25 cellular contexts compared by ENCODE assay signal in the genomic region with DNA sequence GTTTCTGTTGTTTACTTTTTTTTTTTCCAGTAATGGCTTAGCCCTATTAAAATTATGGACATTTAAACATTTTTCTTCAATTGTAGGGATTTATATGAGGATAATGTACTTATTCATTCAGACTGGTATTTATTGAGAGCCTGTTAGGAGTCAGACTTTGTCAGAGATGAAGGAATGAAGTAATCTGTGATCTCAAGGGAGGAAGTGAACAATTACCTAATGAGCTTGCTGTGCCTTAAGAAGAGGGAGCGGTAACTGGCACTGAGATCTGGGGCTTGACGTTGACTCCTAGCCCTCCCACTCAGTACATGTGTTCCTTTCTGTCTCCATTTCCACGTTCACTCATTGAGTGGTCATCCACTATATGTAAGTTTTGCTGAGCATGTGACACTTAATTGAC. TPM values are rescaled to one million over a fixed set of nuclear protein-coding genes. Genes with fewer than 3 reads are reported as not detected.
DNase-seq lines count a peak whose midpoint lies in the region; ATAC-seq and TF ChIP-seq lines count a peak whose summit lies in the region.
"Had no signal": no experiment of that assay in that cellular context is flagged by ENCODE, and none has a peak within 500 bp of the region (broad histone marks: within the 10 kb centered on the region; RNA-seq: fewer than 3 reads in every experiment).

No MANE protein-coding gene starts in this region.

- H3K36me3 Mint-ChIP-seq in type B pancreatic cell, result no peaks in the 10 kb centered on the region
- H3K36me3 Mint-ChIP-seq: CD8-positive, alpha-beta memory T cell; mesothelial cell of epicardium; natural killer cell had no signal

- H3K27me3 ChIP-seq in dorsolateral prefrontal cortex, result no peaks in the 10 kb centered on the region
- H3K27me3 ChIP-seq: esophagus muscularis mucosa, SJSA1, upper lobe of left lung had no signal

- intact Hi-C loops in dorsolateral prefrontal cortex (cut with DNase I), result no loop called here

- H3K27me3 Mint-ChIP-seq in type B pancreatic cell, result no peaks in the 10 kb centered on the region
- H3K27me3 Mint-ChIP-seq: T-helper 17 cell had no signal

- no peak overlapping the region for H3K4me3 Mint-ChIP-seq in type B pancreatic cell
- H3K4me3 Mint-ChIP-seq: activated B cell treated with CpG ODN at 0.5 μM for 24 hours; activated CD4-positive, alpha-beta memory T cell treated with anti-CD3 and anti-CD28 coated beads, Interleukin-2, amount 10 ng/mL, durations not matched to agents 7 days and 5 days; activated T-cell treated with anti-CD3 and anti-CD28 coated beads, Interleukin-2, amount 50 U/mL, for 24 hours; CD8-positive, alpha-beta memory T cell; mesothelial cell of epicardium; natural killer cell; stimulated activated naive CD8-positive, alpha-beta T cell treated with anti-CD3 and anti-CD28 coated beads, Interleukin-15, amount 100 ng/mL, for 72 hours; T-helper 17 cell had no signal

- H3K27ac Mint-ChIP-seq in type B pancreatic cell, result no peak overlapping the region
- H3K27ac Mint-ChIP-seq: activated B cell treated with CpG ODN at 0.5 μM for 24 hours; activated CD4-positive, alpha-beta memory T cell treated with anti-CD3 and anti-CD28 coated beads, Interleukin-2, amount 10 ng/mL, durations not matched to agents 7 days and 5 days; activated T-cell treated with anti-CD3 and anti-CD28 coated beads, Interleukin-2, amount 50 U/mL, for 24 hours; CD8-positive, alpha-beta memory T cell; mesothelial cell of epicardium; natural killer cell; stimulated activated naive CD8-positive, alpha-beta T cell treated with anti-CD3 and anti-CD28 coated beads, Interleukin-15, amount 100 ng/mL, for 72 hours; T-helper 17 cell had no signal

- peaks cover 19% of the 10 kb centered on the region for H3K4me1 Mint-ChIP-seq in type B pancreatic cell (ENCODE audit: unreplicated experiment)
- H3K4me1 Mint-ChIP-seq: activated B cell treated with CpG ODN at 0.5 μM for 24 hours; CD8-positive, alpha-beta memory T cell; natural killer cell had no signal

- TF ChIP-seq CTCF in dorsolateral prefrontal cortex (IDR thresholded peaks at IDR 0.05 in 54 of 56, conservative IDR thresholded peaks at IDR 0.05 in 2 of 56; ENCODE audit: low read depth in 1 of 56, partially characterized antibody in 56 of 56) (no peak), retinal pigment epithelial cell (conservative IDR thresholded peaks at IDR 0.05; ENCODE audit: low read depth, low read length) (no peak), type B pancreatic cell (conservative IDR thresholded peaks at IDR 0.05) (no peak)

- no peaks in the 10 kb centered on the region for H3K9me3 Mint-ChIP-seq in type B pancreatic cell
- H3K9me3 Mint-ChIP-seq: activated B cell treated with CpG ODN at 0.5 μM for 24 hours; activated CD4-positive, alpha-beta memory T cell treated with anti-CD3 and anti-CD28 coated beads, Interleukin-2, amount 10 ng/mL, durations not matched to agents 7 days and 5 days; activated T-cell treated with anti-CD3 and anti-CD28 coated beads, Interleukin-2, amount 50 U/mL, for 24 hours; CD8-positive, alpha-beta memory T cell; mesothelial cell of epicardium; natural killer cell; stimulated activated naive CD8-positive, alpha-beta T cell treated with anti-CD3 and anti-CD28 coated beads, Interleukin-15, amount 100 ng/mL, for 72 hours had no signal

- H3K4me3 ChIP-seq in dorsolateral prefrontal cortex, result peak overlapping the region in 19 of 59 donors; percentile 1 to 39 (median 20)
- H3K4me3 ChIP-seq in retinal pigment epithelial cell (ENCODE audit: low read length), result no peak overlapping the region
- H3K4me3 ChIP-seq: esophagus muscularis mucosa, PC-9, SJSA1, upper lobe of left lung had no signal

- peak; percentile 64 for DNase-seq in MV-4-11 (lab: John Stamatoyannopoulos, UW)
- DNase-seq in NOMO-1 treated with dmso at 0.1 percent for 144 hours (lab: John Stamatoyannopoulos, UW; ENCODE audit: unreplicated experiment), result peak; percentile 52
- no peak for DNase-seq in dorsolateral prefrontal cortex
- peak; percentile 96 for DNase-seq in retinal pigment epithelial cell (ENCODE audit: low read depth)
- DNase-seq in type B pancreatic cell (ENCODE audit: extremely low spot score, unreplicated experiment), result no peak
- no peak for DNase-seq in ecto neural progenitor cell (ENCODE audit: low spot score)
- DNase-seq: activated B cell treated with CpG ODN at 0.5 μM for 24 hours; activated CD4-positive, alpha-beta memory T cell treated with anti-CD3 and anti-CD28 coated beads, Interleukin-2, amount 10 ng/mL, durations not matched to agents 7 days and 5 days; activated naive CD4-positive, alpha-beta T cell treated with Interleukin-2 at 50 U/mL for 16 hours; activated T-cell treated with anti-CD3 and anti-CD28 coated beads, Interleukin-2, amount 50 U/mL, for 24 hours; CD8-positive, alpha-beta memory T cell; effector CD8-positive, alpha-beta T cell; left cardiac atrium; natural killer cell; NCI-H1417; NCI-H2171 treated with DMSO at 0.1 percent for 48 hours; NCI-H526 treated with DMSO at 0.1 percent for 48 hours; PC-9; stimulated activated naive CD8-positive, alpha-beta T cell treated with anti-CD3 and anti-CD28 coated beads, Interleukin-15, amount 100 ng/mL, for 72 hours; T-helper 17 cell; upper lobe of left lung had no signal

- no peak for ATAC-seq in HG02642 (IDR thresholded peaks at IDR 0.05; ENCODE audit: poor library complexity, unreplicated experiment)
- ATAC-seq: natural killer cell; stimulated activated naive CD8-positive, alpha-beta T cell treated with anti-CD3 and anti-CD28 coated beads, Interleukin-15, amount 100 ng/mL, for 72 hours; T-helper 17 cell had no signal

- H3K27ac ChIP-seq in dorsolateral prefrontal cortex, result peak overlapping the region in 54 of 59 donors; percentile 4 to 88 (median 66)
- H3K27ac ChIP-seq: esophagus muscularis mucosa, PC-9, SJSA1 had no signal

RNA-seq across cellular contexts. Expression of a gene that starts 12.6 kb away (rescaled TPM):
- total RNA-seq in dorsolateral prefrontal cortex (100 to 1,000 TPM in 117 of 120 experiments, 10 to 100 TPM in 3; 83.8 to 184 (median 126) TPM), type B pancreatic cell (ENCODE audit: low replicate concordance) (140 and 154 TPM in 2 replicates)

Comparison
In these comparisons a context has a peak if more than half of its experiments do, and no peak if none do; other contexts are left out.
1. DNase-seq: peak in MV-4-11 (single experiment), NOMO-1 treated with dmso at 0.1 percent for 144 hours (single experiment) and retinal pigment epithelial cell (single experiment); none in dorsolateral prefrontal cortex (0 of 10), type B pancreatic cell (single experiment) and ecto neural progenitor cell (single experiment).